ENCODE assay signal across 8 cellular contexts in genomic region chr1:103525114-103525606, GRCh38. TPM values are rescaled to one million over a fixed set of nuclear protein-coding genes. Genes with fewer than 3 reads are reported as not detected.
DNase-seq lines count a peak whose midpoint lies in the region; ATAC-seq, FAIRE-seq and TF ChIP-seq lines count a peak whose summit lies in the region.

No MANE protein-coding gene starts in this region.

- H3K27me3 Mint-ChIP-seq in activated CD8-positive, alpha-beta T cell treated with anti-CD3 and anti-CD28 coated beads, Interleukin-2, amount 10 ng/mL, durations not matched to agents 7 days and 5 days (ENCODE audit: low read depth), result peaks cover 5% of the 10 kb centered on the region
- H3K27me3 Mint-ChIP-seq in glutamatergic neuron (ENCODE audit: unreplicated experiment), result peaks cover 9% of the 10 kb centered on the region

- CTCF ChIA-PET in activated CD8-positive, alpha-beta T cell treated with anti-CD3 and anti-CD28 coated beads, Interleukin-2, amount 10 ng/mL, durations not matched to agents 7 days and 5 days (lab: Charles Lee), result interaction anchor here (2.1 kb wide), 1 partner anchor 11 kb away, joined by 11 read pairs; no protein-coding TSS in a partner anchor

- peaks cover 6 to 36% (median 10%) of the 10 kb centered on the region in 3 donors for H3K4me1 ChIP-seq in pancreas

- H3K36me3 ChIP-seq in pancreas, result no peaks in the 10 kb centered on the region

- no peaks in the 10 kb centered on the region for H3K27me3 ChIP-seq in pancreas

- peak overlapping the region in 2 of 4 donors; percentile 23 to 37 for H3K4me3 ChIP-seq in pancreas

- H3K9me3 ChIP-seq in pancreas, result no peaks in the 10 kb centered on the region

- POLR2A ChIA-PET in activated CD8-positive, alpha-beta T cell treated with anti-CD3 and anti-CD28 coated beads, Interleukin-2, amount 10 ng/mL, durations not matched to agents 7 days and 5 days (lab: Charles Lee), result interaction anchor here (0.7 to 1.0 kb wide), 2 partner anchors 10 to 14 kb away, joined by 3 to 4 read pairs; no protein-coding TSS in a partner anchor

- H3K27ac ChIP-seq in pancreas, result peak overlapping the region in 1 of 4 donors; percentile 43

- H3K4me1 Mint-ChIP-seq in activated CD8-positive, alpha-beta T cell treated with anti-CD3 and anti-CD28 coated beads, Interleukin-2, amount 10 ng/mL, durations not matched to agents 7 days and 5 days (ENCODE audit: low read depth), result peaks cover 26% of the 10 kb centered on the region
- peaks cover 12% of the 10 kb centered on the region for H3K4me1 Mint-ChIP-seq in glutamatergic neuron (ENCODE audit: low read depth, unreplicated experiment)

- peaks cover 27% of the 10 kb centered on the region for H3K36me3 Mint-ChIP-seq in activated CD8-positive, alpha-beta T cell treated with anti-CD3 and anti-CD28 coated beads, Interleukin-2, amount 10 ng/mL, durations not matched to agents 7 days and 5 days (ENCODE audit: low read depth)
- H3K36me3 Mint-ChIP-seq in glutamatergic neuron (ENCODE audit: unreplicated experiment), result no peaks in the 10 kb centered on the region

- H3K27ac Mint-ChIP-seq in activated CD8-positive, alpha-beta T cell treated with anti-CD3 and anti-CD28 coated beads, Interleukin-2, amount 10 ng/mL, durations not matched to agents 7 days and 5 days, result peak overlapping the region; percentile 79
- H3K27ac Mint-ChIP-seq in glutamatergic neuron (ENCODE audit: unreplicated experiment), result no peak overlapping the region

- FAIRE-seq in pancreas (lab: Jason Lieb, UNC), result no peak

- peak overlapping the region; percentile 79 for H3K4me3 Mint-ChIP-seq in activated CD8-positive, alpha-beta T cell treated with anti-CD3 and anti-CD28 coated beads, Interleukin-2, amount 10 ng/mL, durations not matched to agents 7 days and 5 days
- H3K4me3 Mint-ChIP-seq in glutamatergic neuron (ENCODE audit: unreplicated experiment), result peak overlapping the region; percentile 84

- 2 to 4% methylated on average over 9 to 28 of the region's 34 CpGs for WGBS in pancreas, 2 donors

- ATAC-seq in GM18502 (IDR thresholded peaks at IDR 0.05; ENCODE audit: poor library complexity, unreplicated experiment), result peak; percentile 52
- peak; percentile 32 for ATAC-seq in HG02870 (IDR thresholded peaks at IDR 0.05; ENCODE audit: unreplicated experiment)
- ATAC-seq in activated CD8-positive, alpha-beta T cell treated with anti-CD3 and anti-CD28 coated beads, Interleukin-2, amount 10 ng/mL, durations not matched to agents 7 days and 5 days, result peak; percentile 70
- peak; percentile 74 to 83 (median 82) for ATAC-seq in pancreas

- DNase-seq in Ammon's horn (ENCODE audit: low spot score) (peak; percentile 58), NCI-H146 (lab: John Stamatoyannopoulos, UW) (peak; percentile 64), glutamatergic neuron (no peak), pancreas (peak in 2 of 6 donors; percentile 64 to 71)
- DNase-seq in activated CD8-positive, alpha-beta T cell treated with anti-CD3 and anti-CD28 coated beads, Interleukin-2, amount 10 ng/mL, durations not matched to agents 7 days and 5 days, result no peak
- no peak for DNase-seq in effector CD8-positive, alpha-beta T cell (lab: John Stamatoyannopoulos, UW)

- intact Hi-C loops in pancreas (cut with DNase I), result no loop called here

- TF ChIP-seq CTCF in glutamatergic neuron (IDR thresholded peaks at IDR 0.05; ENCODE audit: partially characterized antibody, unreplicated experiment) (no peak), pancreas (IDR thresholded peaks at IDR 0.05) (no peak)

- H3K9me3 Mint-ChIP-seq in activated CD8-positive, alpha-beta T cell treated with anti-CD3 and anti-CD28 coated beads, Interleukin-2, amount 10 ng/mL, durations not matched to agents 7 days and 5 days (ENCODE audit: insufficient read depth), result no peaks in the 10 kb centered on the region
- H3K9me3 Mint-ChIP-seq in glutamatergic neuron (ENCODE audit: unreplicated experiment), result peaks cover 10% of the 10 kb centered on the region

RNA-seq across cellular contexts. Expression of gene RNPC3, which starts 0.3 kb away (rescaled TPM):
- 10 to 100 TPM; 20.6 to 22.2 TPM for total RNA-seq in activated CD8-positive, alpha-beta T cell treated with anti-CD3 and anti-CD28 coated beads, Interleukin-2, amount 10 ng/mL, durations not matched to agents 7 days and 5 days
- 33.8 TPM for total RNA-seq in glutamatergic neuron (ENCODE audit: unreplicated experiment)
- total RNA-seq in pancreas, result 10 to 100 TPM in 5 of 6 donors, 1 to 10 TPM in 1; 8.9 to 28.7 (median 21.1) TPM
- polyA plus RNA-seq in pancreas, result 10 to 100 TPM; 11.5 to 31.8 TPM

RNA-seq across cellular contexts. Expression of gene AMY2B, which starts 46.2 kb away (rescaled TPM):
- total RNA-seq in activated CD8-positive, alpha-beta T cell treated with anti-CD3 and anti-CD28 coated beads, Interleukin-2, amount 10 ng/mL, durations not matched to agents 7 days and 5 days, result 1 to 10 TPM; 5.2 to 6.7 TPM
- total RNA-seq in glutamatergic neuron (ENCODE audit: unreplicated experiment), result 9.9 TPM
- 1,000 to 10,000 TPM in 3 of 6 donors, 100 to 1,000 TPM in 3; 343 to 2,598 (median 964) TPM for total RNA-seq in pancreas
- 100 to 1,000 TPM; 318 to 597 TPM for polyA plus RNA-seq in pancreas

Comparison
In these comparisons a context has a peak if more than half of its experiments do, and no peak if none do; other contexts are left out.
1. DNase-seq: peak in Ammon's horn (single experiment) and NCI-H146 (single experiment); none in activated CD8-positive, alpha-beta T cell treated with anti-CD3 and anti-CD28 coated beads, Interleukin-2, amount 10 ng/mL, durations not matched to agents 7 days and 5 days (single experiment), glutamatergic neuron (single experiment) and effector CD8-positive, alpha-beta T cell (single experiment).
2. RNA of gene AMY2B, which starts 46.2 kb away (total RNA-seq): 343 to 2,598 TPM in pancreas; 9.9 TPM in glutamatergic neuron (single experiment) and 5.2 to 6.7 TPM in activated CD8-positive, alpha-beta T cell treated with anti-CD3 and anti-CD28 coated beads, Interleukin-2, amount 10 ng/mL, durations not matched to agents 7 days and 5 days; every median in the first group is over 10 times any median in the second.
3. Peak in every context shown above with its lines, with median percentiles within 50 percentile points of each other: ATAC-seq.